Comparison of ENCODE assay signal across 12 cellular contexts in genomic region chr4:150348079-150348478, GRCh38.
DNase-seq lines count a peak whose midpoint lies in the region; FAIRE-seq and TF ChIP-seq lines count a peak whose summit lies in the region.
"Had no signal": no experiment of that assay in that cellular context is flagged by ENCODE, and none has a peak within 500 bp of the region (broad histone marks: within the 10 kb centered on the region; RNA-seq: fewer than 3 reads in every experiment).

No MANE protein-coding gene starts in this region.

- no peaks in the 10 kb centered on the region for H4K20me1 ChIP-seq in astrocyte (ENCODE audit: insufficient read depth, low read length)

- in situ Hi-C loops in ACHN (cut with HindIII; ENCODE audit: low pct_ligation_motif_present, low pct_unique_long_range_greater_than_20kb, low sequenced_read_pairs) = no loop called here

- H3K27me3 Mint-ChIP-seq in astrocyte (ENCODE audit: low read depth, unreplicated experiment) (no peaks in the 10 kb centered on the region), nephron progenitor cell (ENCODE audit: low read depth, poor library complexity) (no peaks in the 10 kb centered on the region), progenitor cell of endocrine pancreas (no peaks in the 10 kb centered on the region)

- H3K36me3 ChIP-seq in astrocyte (ENCODE audit: insufficient read depth, low read length) = no peaks in the 10 kb centered on the region

- H3K79me2 ChIP-seq in astrocyte (ENCODE audit: insufficient read depth, low read length) = no peaks in the 10 kb centered on the region

- H3K4me3 Mint-ChIP-seq in astrocyte (ENCODE audit: unreplicated experiment) (no peak overlapping the region), nephron progenitor cell (no peak overlapping the region), progenitor cell of endocrine pancreas (ENCODE audit: low read depth) (no peak overlapping the region)
- H3K4me3 Mint-ChIP-seq: CD14-positive monocyte had no signal

- no peaks in the 10 kb centered on the region for H3K36me3 Mint-ChIP-seq in astrocyte (ENCODE audit: low read depth, unreplicated experiment)
- peaks cover 5% of the 10 kb centered on the region for H3K36me3 Mint-ChIP-seq in nephron progenitor cell (ENCODE audit: low read depth)
- H3K36me3 Mint-ChIP-seq in progenitor cell of endocrine pancreas (ENCODE audit: insufficient read depth) = peaks cover 7% of the 10 kb centered on the region

- TF ChIP-seq CTCF in astrocyte (IDR thresholded peaks at IDR 0.05; ENCODE audit: insufficient read depth, low read depth, low read length) (no peak), nephron progenitor cell (IDR thresholded peaks at IDR 0.05) (no peak), progenitor cell of endocrine pancreas (IDR thresholded peaks at IDR 0.05; ENCODE audit: unreplicated experiment) (no peak)

- H3K9me3 ChIP-seq in astrocyte (ENCODE audit: insufficient read depth, low read depth, low read length) = no peaks in the 10 kb centered on the region

- no peak overlapping the region for H3K4me3 ChIP-seq in astrocyte (ENCODE audit: insufficient read depth, low read depth, low read length)

- no peak overlapping the region for H3K27ac ChIP-seq in astrocyte (ENCODE audit: low read depth, low read length)

- H3K9me3 Mint-ChIP-seq in astrocyte (ENCODE audit: unreplicated experiment) (no peaks in the 10 kb centered on the region), nephron progenitor cell (no peaks in the 10 kb centered on the region), progenitor cell of endocrine pancreas (ENCODE audit: low read depth) (no peaks in the 10 kb centered on the region)

- peaks cover 9% of the 10 kb centered on the region for H3K4me1 Mint-ChIP-seq in astrocyte (ENCODE audit: low read depth, unreplicated experiment)
- peaks cover 7% of the 10 kb centered on the region for H3K4me1 Mint-ChIP-seq in nephron progenitor cell
- peaks cover 2% of the 10 kb centered on the region for H3K4me1 Mint-ChIP-seq in progenitor cell of endocrine pancreas (ENCODE audit: low read depth)
- H3K4me1 Mint-ChIP-seq: CD14-positive monocyte had no signal

- DNase-seq in ACHN = peak; percentile 29
- DNase-seq in HS-27A (ENCODE audit: low read depth) = peak; percentile 22
- DNase-seq in astrocyte (ENCODE audit: low read depth) = peak; percentile 77
- DNase-seq in hepatic stellate cell (ENCODE audit: low spot score) = peak; percentile 9
- no peak for DNase-seq in activated gamma-delta T cell (lab: John Stamatoyannopoulos, UW)
- no peak for DNase-seq in iPS-NIHi11 (ENCODE audit: low spot score)
- DNase-seq in nephron progenitor cell = no peak
- no peak for DNase-seq in progenitor cell of endocrine pancreas (ENCODE audit: low spot score, unreplicated experiment)
- DNase-seq: activated CD8-positive, alpha-beta memory T cell treated with anti-CD3 and anti-CD28 coated beads, Interleukin-2, amount 50 U/mL, for 48 hours; NCI-H526 treated with DMSO at 0.1 percent for 48 hours; stimulated activated CD4-positive, alpha-beta T cell treated with anti-CD3 and anti-CD28 coated beads, Interleukin-12 subunit alpha, Interleukin-12 subunit beta, amount 100 ng/mL, for 4 hours had no signal

- no peak overlapping the region for H2AFZ ChIP-seq in astrocyte (ENCODE audit: low read depth, low read length)

- peak overlapping the region; percentile 12 for H3K4me2 ChIP-seq in astrocyte (ENCODE audit: low read length)

- FAIRE-seq in astrocyte (lab: Jason Lieb, UNC) = peak; percentile 93

- H3K27ac Mint-ChIP-seq in astrocyte (ENCODE audit: unreplicated experiment) (no peak overlapping the region), nephron progenitor cell (no peak overlapping the region), progenitor cell of endocrine pancreas (no peak overlapping the region)
- H3K27ac Mint-ChIP-seq: CD14-positive monocyte had no signal

- no peaks in the 10 kb centered on the region for H3K27me3 ChIP-seq in astrocyte (ENCODE audit: insufficient read depth, low read length)

- no peak overlapping the region for H3K9ac ChIP-seq in astrocyte (ENCODE audit: low read length)

- peaks cover 4% of the 10 kb centered on the region for H3K4me1 ChIP-seq in astrocyte (ENCODE audit: insufficient read depth, low read length)

Comparison
In these comparisons a context has a peak if more than half of its experiments do, and no peak if none do; other contexts are left out.
1. DNase-seq: peak in ACHN (single experiment), HS-27A (single experiment), astrocyte (single experiment) and hepatic stellate cell (single experiment); none in activated gamma-delta T cell (single experiment), iPS-NIHi11 (single experiment), nephron progenitor cell (single experiment) and progenitor cell of endocrine pancreas (single experiment).